In the genomic region with DNA sequence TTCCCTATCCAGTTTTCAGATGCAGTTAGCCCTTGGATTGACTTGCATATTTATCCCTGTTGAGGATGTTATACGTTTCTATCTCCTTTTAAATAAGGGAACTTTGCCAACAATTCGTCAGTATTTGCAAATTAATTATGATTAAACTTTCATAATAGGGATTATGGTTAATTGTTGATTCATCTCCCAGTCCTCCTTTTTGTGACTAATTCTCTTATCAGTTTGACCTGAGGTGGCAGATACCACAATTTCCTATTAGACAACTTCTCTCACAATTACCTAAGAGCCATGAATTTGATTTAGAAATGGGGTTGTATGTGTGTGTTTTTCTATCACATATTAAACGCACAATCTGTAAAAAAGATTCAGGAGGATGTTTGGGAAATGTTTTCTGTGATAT, we compare ENCODE assay signal across 24 cellular contexts.
"Had no signal": no experiment of that assay in that cellular context is flagged by ENCODE, and none has a peak within 500 bp of the region (broad histone marks: within the 10 kb centered on the region; RNA-seq: fewer than 3 reads in every experiment).

No MANE protein-coding gene starts in this region.

- H3K27ac Mint-ChIP-seq: activated CD4-positive, alpha-beta T cell treated with anti-CD3 and anti-CD28 coated beads for 36 hours; activated naive CD8-positive, alpha-beta T cell treated with anti-CD3 and anti-CD28 coated beads for 36 hours; dendritic cell treated with granulocyte-macrophage colony-stimulating factor and Interleukin-4, amounts not matched to agents 40 ng/mL and 50 ng/mL, for 4 days; immature natural killer cell; memory B cell; natural killer cell treated with Interleukin-12 subunit alpha and Interleukin-12 subunit beta and Interleukin-15 and Interleukin-18, amount 100 ng/mL, for 72 hours; progenitor cell of endocrine pancreas; stimulated activated naive CD8-positive, alpha-beta T cell treated with anti-CD3 and anti-CD28 coated beads, Interleukin-15, Interleukin-2, amounts not matched to agents 100 ng/mL and 50 ng/mL, for 24 hours; WTC11 had no signal

- H3K4me1 ChIP-seq: tibial artery had no signal

- H3K27ac ChIP-seq: cardiac muscle cell, hepatocyte, tibial artery had no signal

- H3K36me3 ChIP-seq: cardiac muscle cell had no signal

- H3K4me3 ChIP-seq: cardiac muscle cell, hepatocyte, tibial artery had no signal

- H2AFZ ChIP-seq: hepatocyte had no signal

- H3K79me2 ChIP-seq: hepatocyte had no signal

- H3K9me3 ChIP-seq: tibial artery had no signal

- H3K27me3 ChIP-seq: cardiac muscle cell, hepatocyte, tibial artery had no signal

- ATAC-seq: activated CD4-positive, alpha-beta T cell treated with anti-CD3 and anti-CD28 coated beads for 36 hours; activated T-cell treated with anti-CD3 and anti-CD28 coated beads, Interleukin-2, amount 50 U/mL, for 4 hours; natural killer cell treated with Interleukin-12 subunit alpha and Interleukin-12 subunit beta and Interleukin-15 and Interleukin-18, amount 100 ng/mL, for 72 hours; WTC11 had no signal

- H3K4me3 Mint-ChIP-seq: activated CD4-positive, alpha-beta T cell treated with anti-CD3 and anti-CD28 coated beads for 36 hours; activated naive CD8-positive, alpha-beta T cell treated with anti-CD3 and anti-CD28 coated beads for 36 hours; activated T-cell treated with anti-CD3 and anti-CD28 coated beads, Interleukin-2, amount 50 U/mL, for 4 hours; dendritic cell treated with granulocyte-macrophage colony-stimulating factor and Interleukin-4, amounts not matched to agents 40 ng/mL and 50 ng/mL, for 4 days; immature natural killer cell; memory B cell; natural killer cell treated with Interleukin-12 subunit alpha and Interleukin-12 subunit beta and Interleukin-15 and Interleukin-18, amount 100 ng/mL, for 72 hours; stimulated activated naive CD8-positive, alpha-beta T cell treated with anti-CD3 and anti-CD28 coated beads, Interleukin-15, Interleukin-2, amounts not matched to agents 100 ng/mL and 50 ng/mL, for 24 hours; WTC11 had no signal

- H3K27me3 Mint-ChIP-seq: dendritic cell treated with granulocyte-macrophage colony-stimulating factor and Interleukin-4, amounts not matched to agents 40 ng/mL and 50 ng/mL, for 4 days; progenitor cell of endocrine pancreas had no signal

- H3K36me3 Mint-ChIP-seq: activated naive CD8-positive, alpha-beta T cell treated with anti-CD3 and anti-CD28 coated beads for 36 hours; immature natural killer cell; memory B cell; natural killer cell treated with Interleukin-12 subunit alpha and Interleukin-12 subunit beta and Interleukin-15 and Interleukin-18, amount 100 ng/mL, for 72 hours; WTC11 had no signal

- H3K4me1 Mint-ChIP-seq: activated CD4-positive, alpha-beta T cell treated with anti-CD3 and anti-CD28 coated beads for 36 hours; activated naive CD8-positive, alpha-beta T cell treated with anti-CD3 and anti-CD28 coated beads for 36 hours; immature natural killer cell; memory B cell had no signal

- H3K4me2 ChIP-seq: hepatocyte had no signal

- H3K9me3 Mint-ChIP-seq: activated naive CD8-positive, alpha-beta T cell treated with anti-CD3 and anti-CD28 coated beads for 36 hours; activated T-cell treated with anti-CD3 and anti-CD28 coated beads, Interleukin-2, amount 50 U/mL, for 4 hours; immature natural killer cell; memory B cell; natural killer cell treated with Interleukin-12 subunit alpha and Interleukin-12 subunit beta and Interleukin-15 and Interleukin-18, amount 100 ng/mL, for 72 hours; stimulated activated naive CD8-positive, alpha-beta T cell treated with anti-CD3 and anti-CD28 coated beads, Interleukin-15, Interleukin-2, amounts not matched to agents 100 ng/mL and 50 ng/mL, for 24 hours; WTC11 had no signal

- DNase-seq: activated CD4-positive, alpha-beta T cell treated with anti-CD3 and anti-CD28 coated beads for 36 hours; activated CD4-positive, alpha-beta T cell treated with anti-CD3 and anti-CD28 coated beads, Interleukin-2, amount 50 U/mL, for 4 hours; activated CD8-positive, alpha-beta memory T cell treated with anti-CD3 and anti-CD28 coated beads for 24 hours; activated CD8-positive, alpha-beta memory T cell treated with anti-CD3 and anti-CD28 coated beads, Interleukin-2, amount 50 U/mL, for 4 hours; activated naive CD4-positive, alpha-beta T cell treated with Interleukin-2 at 50 U/mL for 16 hours; activated naive CD8-positive, alpha-beta T cell treated with anti-CD3 and anti-CD28 coated beads for 36 hours; activated T-cell treated with anti-CD3 and anti-CD28 coated beads, Interleukin-2, amount 50 U/mL, for 4 hours; amniotic stem cell; effector CD4-positive, alpha-beta T cell; glutamatergic neuron; immature natural killer cell; stimulated activated CD4-positive, alpha-beta T cell treated with anti-CD3 and anti-CD28 coated beads, Interleukin-12 subunit alpha, Interleukin-12 subunit beta, amount 100 ng/mL, for 4 hours; stimulated activated CD4-positive, alpha-beta T cell treated with anti-CD3 and anti-CD28 coated beads, Interleukin-4, amount 100 ng/mL, for 4 hours; substantia nigra; T-helper 1 cell; tibial artery had no signal
